In the genomic region with DNA sequence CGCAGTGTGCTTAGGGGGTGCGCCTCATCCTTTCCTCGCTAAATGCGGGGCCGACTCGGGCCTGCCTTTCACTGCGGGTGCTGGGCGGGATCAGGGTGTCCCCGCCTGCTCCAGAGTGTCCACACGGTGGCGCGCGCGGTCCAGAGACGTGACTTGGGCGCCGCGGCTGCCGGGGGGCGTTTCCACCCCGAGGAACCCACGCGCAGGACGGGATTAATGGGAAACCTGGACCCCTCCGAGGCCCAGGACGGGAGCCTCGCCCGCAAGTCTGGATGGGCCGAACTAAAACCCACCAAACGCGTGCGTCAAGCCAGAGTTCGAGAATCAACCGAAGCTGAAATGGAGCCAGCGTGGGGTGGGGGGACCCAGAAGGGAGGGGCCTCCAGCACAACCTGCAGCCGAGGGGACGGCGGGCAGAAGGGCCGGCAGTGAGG, we compare ENCODE assay signal across 8 cellular contexts.
DNase-seq lines count a peak whose midpoint lies in the region; ATAC-seq and TF ChIP-seq lines count a peak whose summit lies in the region.

No MANE protein-coding gene starts in this region.

- H3K36me3 ChIP-seq in RWPE2 (ENCODE audit: low read depth), result no peaks in the 10 kb centered on the region

- no peaks in the 10 kb centered on the region for H3K27me3 ChIP-seq in RWPE2 (ENCODE audit: insufficient read depth, poor library complexity, severe bottlenecking)

- no peak overlapping the region for H3K27ac Mint-ChIP-seq in neural crest cell (ENCODE audit: unreplicated experiment)
- peak overlapping the region; percentile 52 to 77 for H3K27ac Mint-ChIP-seq in stimulated activated naive CD8-positive, alpha-beta T cell treated with anti-CD3 and anti-CD28 coated beads, Interleukin-15, amount 100 ng/mL, for 72 hours

- H3K9me3 ChIP-seq in RWPE2 (ENCODE audit: severe bottlenecking), result no peaks in the 10 kb centered on the region

- peaks cover 20% of the 10 kb centered on the region for H3K4me1 Mint-ChIP-seq in neural crest cell
- H3K4me1 Mint-ChIP-seq in stimulated activated naive CD8-positive, alpha-beta T cell treated with anti-CD3 and anti-CD28 coated beads, Interleukin-15, amount 100 ng/mL, for 72 hours, result peaks cover 61% of the 10 kb centered on the region

- no peaks in the 10 kb centered on the region for H3K9me3 Mint-ChIP-seq in neural crest cell
- no peaks in the 10 kb centered on the region for H3K9me3 Mint-ChIP-seq in stimulated activated naive CD8-positive, alpha-beta T cell treated with anti-CD3 and anti-CD28 coated beads, Interleukin-15, amount 100 ng/mL, for 72 hours

- H3K4me1 ChIP-seq in RWPE2 (ENCODE audit: insufficient read depth, poor library complexity, severe bottlenecking), result peaks cover 5% of the 10 kb centered on the region

- DNase-seq in NCI-H2196 (lab: John Stamatoyannopoulos, UW; ENCODE audit: unreplicated experiment) (peak; percentile 54), NCI-H2196 treated with DMSO at 0.1 percent for 48 hours (lab: John Stamatoyannopoulos, UW; ENCODE audit: unreplicated experiment) (no peak), RWPE2 (ENCODE audit: low spot score) (peak; percentile 86), activated gamma-delta T cell treated with Interleukin-2 at 50 U/mL for 16 hours (peak; percentile 82), foreskin fibroblast (peak; percentile 80 to 95), neural crest cell (ENCODE audit: low read depth, low spot score) (peak; percentile 94)
- DNase-seq in stimulated activated naive CD8-positive, alpha-beta T cell treated with anti-CD3 and anti-CD28 coated beads, Interleukin-15, amount 100 ng/mL, for 72 hours, result peak; percentile 87

- peak; percentile 95 for TF ChIP-seq RAD21 in Ishikawa (IDR thresholded peaks at IDR 0.05; ENCODE audit: low read depth)

- peak overlapping the region; percentile 93 for H3K27ac ChIP-seq in RWPE2 (ENCODE audit: poor library complexity, severe bottlenecking)

- TF ChIP-seq CTCF in RWPE2 (IDR thresholded peaks at IDR 0.05; ENCODE audit: poor library complexity, severe bottlenecking), result peak; percentile 88
- TF ChIP-seq CTCF in foreskin fibroblast (IDR thresholded peaks at IDR 0.05; ENCODE audit: low read depth, low read length), result peak; percentile 87
- TF ChIP-seq CTCF in neural crest cell (conservative IDR thresholded peaks at IDR 0.05), result peak; percentile 100

- no peaks in the 10 kb centered on the region for H3K36me3 Mint-ChIP-seq in neural crest cell (ENCODE audit: low read depth)

- no peak; the same call in 1 of the 2 replicates for TF ChIP-seq EP300 in Ishikawa (IDR thresholded peaks at IDR 0.05; ENCODE audit: borderline replicate concordance)

- H3K4me3 ChIP-seq in RWPE2 (ENCODE audit: severe bottlenecking) (peak overlapping the region; percentile 41), foreskin fibroblast (ENCODE audit: low read depth in 1 of 2, low read length in 2 of 2) (peak overlapping the region; percentile 72)

- H3K4me3 Mint-ChIP-seq in neural crest cell, result peak overlapping the region; percentile 88
- H3K4me3 Mint-ChIP-seq in stimulated activated naive CD8-positive, alpha-beta T cell treated with anti-CD3 and anti-CD28 coated beads, Interleukin-15, amount 100 ng/mL, for 72 hours, result peak overlapping the region; percentile 90 to 91

- ATAC-seq in RWPE2 (ENCODE audit: low read depth), result peak; percentile 59
- peak; percentile 90 for ATAC-seq in stimulated activated naive CD8-positive, alpha-beta T cell treated with anti-CD3 and anti-CD28 coated beads, Interleukin-15, amount 100 ng/mL, for 72 hours

- no peaks in the 10 kb centered on the region for H3K27me3 Mint-ChIP-seq in neural crest cell (ENCODE audit: low read depth)
- H3K27me3 Mint-ChIP-seq in stimulated activated naive CD8-positive, alpha-beta T cell treated with anti-CD3 and anti-CD28 coated beads, Interleukin-15, amount 100 ng/mL, for 72 hours, result no peaks in the 10 kb centered on the region

TF ChIP-seq in Ishikawa, 13 proteins besides CTCF, POLR2A, EP300 and RAD21:
- TF ChIP-seq, protein P1, sequence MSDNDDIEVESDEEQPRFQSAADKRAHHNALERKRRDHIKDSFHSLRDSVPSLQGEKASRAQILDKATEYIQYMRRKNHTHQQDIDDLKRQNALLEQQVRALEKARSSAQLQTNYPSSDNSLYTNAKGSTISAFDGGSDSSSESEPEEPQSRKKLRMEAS (IDR thresholded peaks at IDR 0.05), result no peak; the same call in none of the 2 replicates
- TF ChIP-seq, protein P2, sequence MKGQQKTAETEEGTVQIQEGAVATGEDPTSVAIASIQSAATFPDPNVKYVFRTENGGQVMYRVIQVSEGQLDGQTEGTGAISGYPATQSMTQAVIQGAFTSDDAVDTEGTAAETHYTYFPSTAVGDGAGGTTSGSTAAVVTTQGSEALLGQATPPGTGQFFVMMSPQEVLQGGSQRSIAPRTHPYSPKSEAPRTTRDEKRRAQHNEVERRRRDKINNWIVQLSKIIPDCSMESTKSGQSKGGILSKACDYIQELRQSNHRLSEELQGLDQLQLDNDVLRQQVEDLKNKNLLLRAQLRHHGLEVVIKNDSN (IDR thresholded peaks at IDR 0.05), result no peak
- TF ChIP-seq TCF12 (IDR thresholded peaks at IDR 0.05; ENCODE audit: low read depth), result no peak; the same call in 1 of the 2 replicates
- no peak for TF ChIP-seq CEBPB (IDR thresholded peaks at IDR 0.05)
- peak; percentile 45; the same call in 1 of the 2 replicates for TF ChIP-seq TAF1 (IDR thresholded peaks at IDR 0.05; ENCODE audit: low read depth)
- TF ChIP-seq YY1 (IDR thresholded peaks at IDR 0.05; ENCODE audit: low read depth), result 0 out of 2 replicates have a peak, but pooled peaks have one; percentile 29
- peak; percentile 93 for TF ChIP-seq ZBTB7A (IDR thresholded peaks at IDR 0.05; ENCODE audit: low read depth)
- TF ChIP-seq, protein P3, sequence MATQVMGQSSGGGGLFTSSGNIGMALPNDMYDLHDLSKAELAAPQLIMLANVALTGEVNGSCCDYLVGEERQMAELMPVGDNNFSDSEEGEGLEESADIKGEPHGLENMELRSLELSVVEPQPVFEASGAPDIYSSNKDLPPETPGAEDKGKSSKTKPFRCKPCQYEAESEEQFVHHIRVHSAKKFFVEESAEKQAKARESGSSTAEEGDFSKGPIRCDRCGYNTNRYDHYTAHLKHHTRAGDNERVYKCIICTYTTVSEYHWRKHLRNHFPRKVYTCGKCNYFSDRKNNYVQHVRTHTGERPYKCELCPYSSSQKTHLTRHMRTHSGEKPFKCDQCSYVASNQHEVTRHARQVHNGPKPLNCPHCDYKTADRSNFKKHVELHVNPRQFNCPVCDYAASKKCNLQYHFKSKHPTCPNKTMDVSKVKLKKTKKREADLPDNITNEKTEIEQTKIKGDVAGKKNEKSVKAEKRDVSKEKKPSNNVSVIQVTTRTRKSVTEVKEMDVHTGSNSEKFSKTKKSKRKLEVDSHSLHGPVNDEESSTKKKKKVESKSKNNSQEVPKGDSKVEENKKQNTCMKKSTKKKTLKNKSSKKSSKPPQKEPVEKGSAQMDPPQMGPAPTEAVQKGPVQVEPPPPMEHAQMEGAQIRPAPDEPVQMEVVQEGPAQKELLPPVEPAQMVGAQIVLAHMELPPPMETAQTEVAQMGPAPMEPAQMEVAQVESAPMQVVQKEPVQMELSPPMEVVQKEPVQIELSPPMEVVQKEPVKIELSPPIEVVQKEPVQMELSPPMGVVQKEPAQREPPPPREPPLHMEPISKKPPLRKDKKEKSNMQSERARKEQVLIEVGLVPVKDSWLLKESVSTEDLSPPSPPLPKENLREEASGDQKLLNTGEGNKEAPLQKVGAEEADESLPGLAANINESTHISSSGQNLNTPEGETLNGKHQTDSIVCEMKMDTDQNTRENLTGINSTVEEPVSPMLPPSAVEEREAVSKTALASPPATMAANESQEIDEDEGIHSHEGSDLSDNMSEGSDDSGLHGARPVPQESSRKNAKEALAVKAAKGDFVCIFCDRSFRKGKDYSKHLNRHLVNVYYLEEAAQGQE (IDR thresholded peaks at IDR 0.05; ENCODE audit: low read depth), result no peak
- peak; percentile 27; the same call in 1 of the 2 replicates for TF ChIP-seq TEAD4 (IDR thresholded peaks at IDR 0.05)
- TF ChIP-seq FOXM1 (IDR thresholded peaks at IDR 0.05; ENCODE audit: borderline replicate concordance, low read depth), result no peak
- no peak for TF ChIP-seq CREB1 (IDR thresholded peaks at IDR 0.05; ENCODE audit: low read depth)
- peak; percentile 46; the same call in 1 of the 2 replicates for TF ChIP-seq NFIC (IDR thresholded peaks at IDR 0.05)
- 0 out of 2 replicates have a peak, but pooled peaks have one; percentile 45 for TF ChIP-seq EGR1 (IDR thresholded peaks at IDR 0.05)
TF ChIP-seq in Ishikawa: peak in this region for 6.
